Comparison of ENCODE assay signal across 10 cellular contexts in the genomic region with DNA sequence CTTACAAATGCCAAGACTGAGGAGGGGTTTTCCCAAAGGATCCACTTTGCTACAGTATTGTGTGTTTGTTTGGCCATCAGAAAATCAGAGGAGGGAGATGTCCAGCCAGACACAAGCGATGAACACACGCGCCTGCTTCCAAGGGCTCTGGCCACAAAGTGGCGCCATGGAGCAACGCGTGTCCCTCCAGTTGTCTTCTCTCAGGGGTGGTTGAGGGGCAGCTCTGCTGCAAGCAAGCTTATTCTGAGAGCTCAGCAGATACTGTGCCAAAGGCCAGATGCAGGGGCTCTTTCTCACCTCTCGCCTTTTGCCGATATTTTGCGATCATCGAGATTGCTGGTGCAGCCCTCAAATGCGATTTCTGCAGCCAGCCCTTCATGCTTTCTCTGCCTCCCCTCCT.
DNase-seq lines count a peak whose midpoint lies in the region; ATAC-seq and TF ChIP-seq lines count a peak whose summit lies in the region.
"Had no signal": no experiment of that assay in that cellular context is flagged by ENCODE, and none has a peak within 500 bp of the region (broad histone marks: within the 10 kb centered on the region; RNA-seq: fewer than 3 reads in every experiment).

No MANE protein-coding gene starts in this region.

- TF ChIP-seq CTCF in AG04450 (IDR thresholded peaks at IDR 0.05; ENCODE audit: low read depth, low read length) (peak; percentile 42; the same call in 1 of the 2 replicates), astrocyte of the spinal cord (IDR thresholded peaks at IDR 0.05; ENCODE audit: low read depth, low read length) (peak; percentile 37), kidney epithelial cell (IDR thresholded peaks at IDR 0.05; ENCODE audit: insufficient read depth, low read length, poor library complexity, severe bottlenecking) (peak; percentile 28)

- CTCF ChIA-PET in AG04450 (lab: Charles Lee), result no interaction called here

- no peak for ATAC-seq in activated T-helper 17 cell treated with anti-CD3 and anti-CD28 coated beads, Interleukin-2, amount 50 U/mL, for 72 hours (replicated peaks)
- ATAC-seq in HG03159 (IDR thresholded peaks at IDR 0.05; ENCODE audit: unreplicated experiment), result no peak

- H3K4me1 Mint-ChIP-seq in activated T-helper 17 cell treated with anti-CD3 and anti-CD28 coated beads, Interleukin-2, amount 50 U/mL, for 72 hours, result no peaks in the 10 kb centered on the region
- H3K4me1 Mint-ChIP-seq: activated naive CD8-positive, alpha-beta T cell treated with anti-CD3 and anti-CD28 coated beads, Interleukin-2, amount 10 ng/mL, durations not matched to agents 7 days and 5 days had no signal

- H3K27me3 Mint-ChIP-seq in activated T-helper 17 cell treated with anti-CD3 and anti-CD28 coated beads, Interleukin-2, amount 50 U/mL, for 72 hours, result no peaks in the 10 kb centered on the region
- H3K27me3 Mint-ChIP-seq: activated naive CD8-positive, alpha-beta T cell treated with anti-CD3 and anti-CD28 coated beads, Interleukin-2, amount 10 ng/mL, durations not matched to agents 7 days and 5 days had no signal

- H3K4me3 Mint-ChIP-seq in activated T-helper 17 cell treated with anti-CD3 and anti-CD28 coated beads, Interleukin-2, amount 50 U/mL, for 72 hours, result no peak overlapping the region
- H3K4me3 Mint-ChIP-seq: activated naive CD8-positive, alpha-beta T cell treated with anti-CD3 and anti-CD28 coated beads, Interleukin-2, amount 10 ng/mL, durations not matched to agents 7 days and 5 days; T-helper 2 cell treated with Interferon-gamma antibody and Interleukin-4, amounts not matched to agents 5 μg/mL and 100 μg/mL, for 36 hours had no signal

- no peaks in the 10 kb centered on the region for H3K9me3 Mint-ChIP-seq in activated T-helper 17 cell treated with anti-CD3 and anti-CD28 coated beads, Interleukin-2, amount 50 U/mL, for 72 hours
- H3K9me3 Mint-ChIP-seq: activated naive CD8-positive, alpha-beta T cell treated with anti-CD3 and anti-CD28 coated beads, Interleukin-2, amount 10 ng/mL, durations not matched to agents 7 days and 5 days; T-helper 2 cell treated with Interferon-gamma antibody and Interleukin-4, amounts not matched to agents 5 μg/mL and 100 μg/mL, for 36 hours had no signal

- H3K4me3 ChIP-seq in AG04450 (ENCODE audit: low read depth, low read length), result no peak overlapping the region
- H3K4me3 ChIP-seq in astrocyte of the spinal cord (ENCODE audit: low read depth, low read length), result no peak overlapping the region
- no peak overlapping the region for H3K4me3 ChIP-seq in kidney epithelial cell (ENCODE audit: low read depth, low read length)

- no peak overlapping the region for H3K27ac ChIP-seq in AG04450 (ENCODE audit: low read depth, low read length)

- H3K36me3 ChIP-seq in kidney epithelial cell (ENCODE audit: control insufficient read depth, insufficient read depth, low read length), result no peaks in the 10 kb centered on the region

- POLR2A ChIA-PET in AG04450 (lab: Yijun Ruan, JAX), result no interaction called here

- no peaks in the 10 kb centered on the region for H3K9me3 ChIP-seq in AG04450 (ENCODE audit: control insufficient read depth, insufficient read depth, low read length)

- no peaks in the 10 kb centered on the region for H3K36me3 Mint-ChIP-seq in activated T-helper 17 cell treated with anti-CD3 and anti-CD28 coated beads, Interleukin-2, amount 50 U/mL, for 72 hours (ENCODE audit: low read depth)
- H3K36me3 Mint-ChIP-seq: activated naive CD8-positive, alpha-beta T cell treated with anti-CD3 and anti-CD28 coated beads, Interleukin-2, amount 10 ng/mL, durations not matched to agents 7 days and 5 days had no signal

- no peak overlapping the region for H3K27ac Mint-ChIP-seq in activated T-helper 17 cell treated with anti-CD3 and anti-CD28 coated beads, Interleukin-2, amount 50 U/mL, for 72 hours
- H3K27ac Mint-ChIP-seq: activated naive CD8-positive, alpha-beta T cell treated with anti-CD3 and anti-CD28 coated beads, Interleukin-2, amount 10 ng/mL, durations not matched to agents 7 days and 5 days; T-helper 2 cell treated with Interferon-gamma antibody and Interleukin-4, amounts not matched to agents 5 μg/mL and 100 μg/mL, for 36 hours had no signal

- H3K27me3 ChIP-seq in AG04450 (ENCODE audit: control insufficient read depth, insufficient read depth, low read length) (no peaks in the 10 kb centered on the region), kidney epithelial cell (ENCODE audit: control insufficient read depth, insufficient read depth, low read length) (no peaks in the 10 kb centered on the region)

- no peak for DNase-seq in AG04450 (ENCODE audit: low read depth, low spot score)
- peak; percentile 4 for DNase-seq in HCEC 1CT
- no peak for DNase-seq in astrocyte of the spinal cord (ENCODE audit: low read depth, low spot score)
- no peak for DNase-seq in kidney epithelial cell (ENCODE audit: low read depth)
- no peak for DNase-seq in NOMO-1 treated with DMSO at 0.1 percent for 48 hours (lab: John Stamatoyannopoulos, UW; ENCODE audit: unreplicated experiment)
- no peak for DNase-seq in Kasumi-1 (lab: John Stamatoyannopoulos, UW)
- DNase-seq: activated naive CD8-positive, alpha-beta T cell treated with anti-CD3 and anti-CD28 coated beads, Interleukin-2, amount 10 ng/mL, durations not matched to agents 7 days and 5 days had no signal

- in situ Hi-C loops in astrocyte of the spinal cord (cut with HindIII; ENCODE audit: low sequenced_read_pairs), result no loop called here
